ENCODE assay signal across 8 cellular contexts in genomic region chr4:88818650-88819470, GRCh38.
DNase-seq lines count a peak whose midpoint lies in the region; ATAC-seq, FAIRE-seq and TF ChIP-seq lines count a peak whose summit lies in the region.

No MANE protein-coding gene starts in this region.

- FAIRE-seq in H1 (lab: Jason Lieb, UNC), result peak; percentile 88

- TF ChIP-seq CTCF in H1 (IDR thresholded peaks at IDR 0.05; ENCODE audit: control extremely low read depth in 1 of 3, insufficient read depth in 1 of 3, low read depth in 1 of 3, low read length in 3 of 3), result peak; percentile 36 to 85 (median 73)
- TF ChIP-seq CTCF in tibial artery (IDR thresholded peaks at IDR 0.05), result peak; percentile 48 to 57

- H4K20me1 ChIP-seq in H1 (replicated peaks in 1 of 2; ENCODE audit: control insufficient read depth in 1 of 2, insufficient read depth in 2 of 2, low read length in 2 of 2), result no peaks in the 10 kb centered on the region

- no peak overlapping the region for H3K9ac ChIP-seq in H1 (replicated peaks in 1 of 4; ENCODE audit: extremely low read depth in 1 of 4, low read depth in 3 of 4, low read length in 3 of 4)

- H3K4me1 ChIP-seq in H1 (replicated peaks in 1 of 4; ENCODE audit: control insufficient read depth in 3 of 4, insufficient read depth in 4 of 4, low read length in 3 of 4) (peaks cover 0 to 8% (median 4%) of the 10 kb centered on the region in 4 experiments; a peak in 5 of 7 replicates), tibial artery (peaks cover 0 to 64% (median 27%) of the 10 kb centered on the region in 4 donors)

- H3K27ac ChIP-seq in H1 (ENCODE audit: low read depth, low read length), result no peak overlapping the region
- H3K27ac ChIP-seq in tibial artery, result peak overlapping the region; percentile 86

- POLR2A ChIA-PET in H1 (lab: Charles Lee; ENCODE audit: partially characterized antibody), result interaction anchor here (1.0 kb wide), 1 partner anchor 153 kb away, joined by 3 read pairs; no protein-coding TSS in a partner anchor

- H4K8ac ChIP-seq in H1 (ENCODE audit: extremely low read depth, insufficient read depth, low read length), result no peak overlapping the region

- CTCF ChIA-PET in H1 (lab: Charles Lee; ENCODE audit: partially characterized antibody), result interaction anchor here (0.6 to 12.6 kb wide), 25 partner anchors 9 to 303 kb away, joined by 3 to 224 read pairs (median 4); partner anchors contain the start of gene TIGD2

- H3K27me3 ChIP-seq in H1 (replicated peaks in 1 of 4; ENCODE audit: control insufficient read depth in 3 of 4, extremely low read depth in 1 of 4, insufficient read depth in 3 of 4, low read length in 3 of 4), result no peaks in the 10 kb centered on the region
- H3K27me3 ChIP-seq in tibial artery, result no peaks in the 10 kb centered on the region

- H3K14ac ChIP-seq in H1 (ENCODE audit: insufficient read length), result no peak overlapping the region

- H3K56ac ChIP-seq in H1 (replicated peaks; ENCODE audit: insufficient read length, low read depth, low read length), result no peak overlapping the region

- no peak for TF ChIP-seq POLR2A in H1 (IDR thresholded peaks at IDR 0.05; ENCODE audit: control extremely low read depth in 1 of 2, low read depth in 2 of 2, low read length in 2 of 2)

- no peak overlapping the region for H2BK20ac ChIP-seq in H1 (ENCODE audit: low read length)

- no peaks in the 10 kb centered on the region for H3K79me2 ChIP-seq in H1 (ENCODE audit: control insufficient read depth in 1 of 2, insufficient read depth in 2 of 2, low read length in 2 of 2)

- H2BK120ac ChIP-seq in H1 (replicated peaks; ENCODE audit: low read depth, low read length), result no peak overlapping the region

- no peak overlapping the region for H4K91ac ChIP-seq in H1 (replicated peaks; ENCODE audit: insufficient read length, low read length)

- H3K18ac ChIP-seq in H1 (ENCODE audit: extremely low read depth, low read length), result no peak overlapping the region

- no peak for TF ChIP-seq EP300 in H1 (IDR thresholded peaks at IDR 0.05; ENCODE audit: borderline replicate concordance in 1 of 2, low read depth in 2 of 2, low read length in 2 of 2)

- no peak overlapping the region for H3K23ac ChIP-seq in H1 (ENCODE audit: insufficient read length)

- H2AK5ac ChIP-seq in H1 (ENCODE audit: low read depth, low read length), result no peak overlapping the region

- H4K5ac ChIP-seq in H1 (ENCODE audit: insufficient read length, low read depth, low read length), result no peak overlapping the region

- TF ChIP-seq RAD21 in H1 (IDR thresholded peaks at IDR 0.05 in 1 of 2, conservative IDR thresholded peaks at IDR 0.05 in 1 of 2; ENCODE audit: low read depth in 2 of 2, low read length in 2 of 2), result peak; percentile 94 to 97

- no peak overlapping the region for H2BK5ac ChIP-seq in H1 (ENCODE audit: low read depth, low read length)

- peaks cover 4% of the 10 kb centered on the region; the same call in 1 of the 2 replicates for H3K23me2 ChIP-seq in H1 (ENCODE audit: low read depth, low read length)

- H2BK12ac ChIP-seq in H1 (ENCODE audit: low read depth, low read length), result no peak overlapping the region

- H3K36me3 ChIP-seq in H1 (ENCODE audit: control insufficient read depth in 2 of 4, insufficient read depth in 4 of 4, low read length in 3 of 4) (no peaks in the 10 kb centered on the region), tibial artery (no peaks in the 10 kb centered on the region)

- H2AFZ ChIP-seq in H1 (ENCODE audit: low read length), result no peak overlapping the region

- no peak overlapping the region for H3K4me2 ChIP-seq in H1 (ENCODE audit: insufficient read depth in 1 of 2, low read depth in 2 of 2, low read length in 2 of 2)

- 44% methylated on average over 5 of the region's 5 CpGs; no CpG with 5 or more reads in 1 of the 2 experiments for WGBS in H1 (ENCODE audit: extremely low coverage in 1 of 2, insufficient coverage in 1 of 2, insufficient read length in 1 of 2, insufficient replicate concordance in 2 of 2, low coverage in 1 of 2, low lambda C conversion rate in 2 of 2, missing lambda C conversion rate in 1 of 2), 2 experiments

- peak; percentile 24 for ATAC-seq in GM19463 (IDR thresholded peaks at IDR 0.05; ENCODE audit: unreplicated experiment)
- peak; percentile 10 to 26 for ATAC-seq in activated CD4-positive, CD25-positive, alpha-beta regulatory T cell treated with anti-CD3 and anti-CD28 coated beads, Interleukin-2, amount 50 U/mL, for 24 hours
- ATAC-seq in GM21526 (IDR thresholded peaks at IDR 0.05; ENCODE audit: low FRiP score, unreplicated experiment), result no peak

- H2BK15ac ChIP-seq in H1 (ENCODE audit: low read length), result no peak overlapping the region

- H3K9me3 ChIP-seq in H1 (ENCODE audit: insufficient read depth in 2 of 2, low read depth in 1 of 2, low read length in 1 of 2) (no peaks in the 10 kb centered on the region), tibial artery (no peaks in the 10 kb centered on the region)

- intact Hi-C loops in tibial artery (cut with DNase I; ENCODE audit: low total_unique reads), result loop anchor here (5.0 to 10.0 kb wide), 2 partner anchors 114 to 203 kb away; no protein-coding TSS in a partner anchor

- H3K4me3 ChIP-seq in H1 (ENCODE audit: extremely low read depth in 1 of 4, insufficient read depth in 2 of 4, low read depth in 3 of 4, low read length in 4 of 4), result no peak overlapping the region
- H3K4me3 ChIP-seq in tibial artery, result no peak overlapping the region

- H3K79me1 ChIP-seq in H1 (ENCODE audit: low read depth, low read length), result no peaks in the 10 kb centered on the region

- H3K4ac ChIP-seq in H1 (replicated peaks; ENCODE audit: insufficient read length, low read depth, low read length), result no peak overlapping the region

- DNase-seq in Ammon's horn (ENCODE audit: low spot score) (peak; percentile 79), NCI-H2107 (lab: John Stamatoyannopoulos, UW) (peak; percentile 15), H1 (ENCODE audit: low read depth in 1 of 2, low spot score in 2 of 2) (peak in 1 of 2 experiments; percentile 54), mucosa of gallbladder (ENCODE audit: low spot score) (peak; percentile 54), tibial artery (peak in 1 of 2 donors; percentile 47)

TF ChIP-seq in H1, 55 proteins besides CTCF, POLR2A, EP300 and RAD21:
- TF ChIP-seq KDM1A (IDR thresholded peaks at IDR 0.05; ENCODE audit: borderline replicate concordance, low read length) (no peak), CHD1 (IDR thresholded peaks at IDR 0.05; ENCODE audit: low read depth, low read length) (no peak), RBBP5 (IDR thresholded peaks at IDR 0.05; ENCODE audit: borderline replicate concordance, low read depth, low read length) (no peak), SP2 (IDR thresholded peaks at IDR 0.05; ENCODE audit: low read length) (no peak), EGR1 (IDR thresholded peaks at IDR 0.05; ENCODE audit: borderline replicate concordance, low read depth, low read length) (no peak), TCF12 (IDR thresholded peaks at IDR 0.05; ENCODE audit: low read depth, low read length) (no peak), CTBP2 (IDR thresholded peaks at IDR 0.05; ENCODE audit: borderline replicate concordance, insufficient read depth, insufficient read length, low read length) (no peak), HDAC2 (IDR thresholded peaks at IDR 0.05; ENCODE audit: borderline replicate concordance in 1 of 2, low read depth in 2 of 2, low read length in 2 of 2) (no peak), RNF2 (IDR thresholded peaks at IDR 0.05; ENCODE audit: borderline replicate concordance, low read depth, low read length, missing control alignments, poor library complexity, severe bottlenecking) (no peak), POLR2AphosphoS5 (IDR thresholded peaks at IDR 0.05; ENCODE audit: low read depth, low read length) (no peak), CREB1 (IDR thresholded peaks at IDR 0.05) (no peak), SAP30 (IDR thresholded peaks at IDR 0.05; ENCODE audit: insufficient read depth, insufficient replicate concordance, low read length) (no peak), NRF1 (IDR thresholded peaks at IDR 0.05; ENCODE audit: low read depth, low read length) (no peak), SP4 (IDR thresholded peaks at IDR 0.05; ENCODE audit: low read length) (no peak), GABPA (IDR thresholded peaks at IDR 0.05; ENCODE audit: borderline replicate concordance, insufficient read depth, low read length) (no peak), MAFK (IDR thresholded peaks at IDR 0.05; ENCODE audit: low read depth, low read length) (no peak), SP1 (IDR thresholded peaks at IDR 0.05; ENCODE audit: low read depth, low read length) (no peak), JUND (IDR thresholded peaks at IDR 0.05; ENCODE audit: low read length) (no peak), RFX5 (IDR thresholded peaks at IDR 0.05; ENCODE audit: borderline replicate concordance, low read depth, low read length) (no peak)
